ENCODE assay signal across 13 cellular contexts in genomic region chr5:179730852-179731251, GRCh38. TPM values are rescaled to one million over a fixed set of nuclear protein-coding genes. Genes with fewer than 3 reads are reported as not detected.
DNase-seq lines count a peak whose midpoint lies in the region; ATAC-seq and TF ChIP-seq lines count a peak whose summit lies in the region.
"Had no signal": no experiment of that assay in that cellular context is flagged by ENCODE, and none has a peak within 500 bp of the region (broad histone marks: within the 10 kb centered on the region; RNA-seq: fewer than 3 reads in every experiment).

No MANE protein-coding gene starts in this region.

- H3K27me3 Mint-ChIP-seq in Calu3 (ENCODE audit: unreplicated experiment) (no peaks in the 10 kb centered on the region), endothelial cell (ENCODE audit: unreplicated experiment) (peaks cover 2% of the 10 kb centered on the region)
- H3K27me3 Mint-ChIP-seq: stimulated activated naive CD8-positive, alpha-beta T cell treated with anti-CD3 and anti-CD28 coated beads, Interleukin-15, amount 100 ng/mL, for 72 hours had no signal

- peaks cover 86% of the 10 kb centered on the region for H3K36me3 Mint-ChIP-seq in Calu3 (ENCODE audit: insufficient read depth, unreplicated experiment)
- peaks cover 18% of the 10 kb centered on the region for H3K36me3 Mint-ChIP-seq in endothelial cell (ENCODE audit: low read depth, unreplicated experiment)

- no peak overlapping the region for H3K4me3 ChIP-seq in RWPE2 (ENCODE audit: severe bottlenecking)
- H3K4me3 ChIP-seq: colonic mucosa had no signal

- H3K27ac Mint-ChIP-seq in Calu3 (ENCODE audit: unreplicated experiment) (peak overlapping the region; percentile 52), endothelial cell (ENCODE audit: unreplicated experiment) (peak overlapping the region; percentile 53)

- peaks cover 48% of the 10 kb centered on the region for H3K4me1 Mint-ChIP-seq in Calu3 (ENCODE audit: low read depth, unreplicated experiment)
- H3K4me1 Mint-ChIP-seq in endothelial cell (ENCODE audit: unreplicated experiment), result peaks cover 26% of the 10 kb centered on the region

- CTCF ChIA-PET in Calu3 (lab: Charles Lee), result interaction anchor here (0.8 kb wide), 1 partner anchor 65 kb away, joined by 7 read pairs; no protein-coding TSS in a partner anchor

- H3K36me3 ChIP-seq in RWPE2 (ENCODE audit: low read depth), result peaks cover 67% of the 10 kb centered on the region

- peaks cover 19% of the 10 kb centered on the region for H3K4me1 ChIP-seq in RWPE2 (ENCODE audit: insufficient read depth, poor library complexity, severe bottlenecking)

- no peaks in the 10 kb centered on the region for H3K27me3 ChIP-seq in RWPE2 (ENCODE audit: insufficient read depth, poor library complexity, severe bottlenecking)
- H3K27me3 ChIP-seq: colonic mucosa had no signal

- ATAC-seq in RWPE2 (ENCODE audit: low read depth), result no peak
- ATAC-seq: stimulated activated naive CD8-positive, alpha-beta T cell treated with anti-CD3 and anti-CD28 coated beads, Interleukin-15, amount 100 ng/mL, for 72 hours had no signal

- no peaks in the 10 kb centered on the region for H3K9me3 ChIP-seq in RWPE2 (ENCODE audit: severe bottlenecking)
- H3K9me3 ChIP-seq: colonic mucosa had no signal

- no peak for TF ChIP-seq CTCF in 22Rv1 (IDR thresholded peaks at IDR 0.05)
- no peak for TF ChIP-seq CTCF in Calu3 (IDR thresholded peaks at IDR 0.05; ENCODE audit: unreplicated experiment)
- no peak for TF ChIP-seq CTCF in RWPE2 (IDR thresholded peaks at IDR 0.05; ENCODE audit: poor library complexity, severe bottlenecking)
- TF ChIP-seq CTCF in endothelial cell (IDR thresholded peaks at IDR 0.05; ENCODE audit: unreplicated experiment), result no peak
- no peak for TF ChIP-seq CTCF in GM20000 (IDR thresholded peaks at IDR 0.05; ENCODE audit: extremely low read depth, missing control alignments)

- intact Hi-C loops in Calu3 (cut with micrococcal nuclease; ENCODE audit: unreplicated experiment), result loop anchor here (5.0 kb wide), 1 partner anchor 34 kb away; the partner anchor contains the start of gene CANX

- no TSS peak for BruUV-seq in Calu3 (replicated peaks; lab: Mats Ljungman, UMichigan)

- no peak overlapping the region for H3K4me3 Mint-ChIP-seq in Calu3 (ENCODE audit: low read depth, unreplicated experiment)
- no peak overlapping the region for H3K4me3 Mint-ChIP-seq in endothelial cell (ENCODE audit: unreplicated experiment)

- H3K27ac ChIP-seq in 22Rv1, result peak overlapping the region; percentile 84
- H3K27ac ChIP-seq in RWPE2 (ENCODE audit: poor library complexity, severe bottlenecking), result peak overlapping the region; percentile 71

- DNase-seq in Calu3 (no peak), RWPE2 (ENCODE audit: low spot score) (no peak), endothelial cell (ENCODE audit: low spot score) (no peak), NCI-H1436 treated with DMSO at 0.1 percent for 48 hours (lab: John Stamatoyannopoulos, UW) (no peak), NCI-H226 (no peak), GM20000 (ENCODE audit: low spot score) (no peak), RPMI8226 (no peak)
- DNase-seq: activated effector memory CD4-positive, alpha-beta T cell treated with Interleukin-2 at 50 U/mL for 16 hours; colonic mucosa; NCI-H2029; stimulated activated naive CD8-positive, alpha-beta T cell treated with anti-CD3 and anti-CD28 coated beads, Interleukin-15, amount 100 ng/mL, for 72 hours had no signal

- no peaks in the 10 kb centered on the region for H3K9me3 Mint-ChIP-seq in Calu3 (ENCODE audit: low read depth, unreplicated experiment)
- no peaks in the 10 kb centered on the region for H3K9me3 Mint-ChIP-seq in endothelial cell (ENCODE audit: unreplicated experiment)
- H3K9me3 Mint-ChIP-seq: stimulated activated naive CD8-positive, alpha-beta T cell treated with anti-CD3 and anti-CD28 coated beads, Interleukin-15, amount 100 ng/mL, for 72 hours had no signal

RNA-seq across cellular contexts. Expression of gene MAML1, which starts 1.8 kb away (rescaled TPM):
- total RNA-seq in Calu3 (2022), result 37.0 and 38.5 TPM in 2 replicates
- total RNA-seq in endothelial cell (ENCODE audit: unreplicated experiment), result 30.0 TPM

RNA-seq across cellular contexts. Expression of gene CANX, which starts 32.1 kb away (rescaled TPM):
- total RNA-seq in Calu3 (2022) (1,253 and 1,434 TPM in 2 replicates), endothelial cell (ENCODE audit: unreplicated experiment) (568 TPM)

RNA-seq across cellular contexts. Expression of gene CBY3, which starts 50.0 kb away (rescaled TPM):
- total RNA-seq in Calu3 (2022), result not detected in 2 replicates
- not detected for total RNA-seq in endothelial cell (ENCODE audit: unreplicated experiment)
- total RNA-seq: colonic mucosa, H4 had no signal
